In the genomic region with DNA sequence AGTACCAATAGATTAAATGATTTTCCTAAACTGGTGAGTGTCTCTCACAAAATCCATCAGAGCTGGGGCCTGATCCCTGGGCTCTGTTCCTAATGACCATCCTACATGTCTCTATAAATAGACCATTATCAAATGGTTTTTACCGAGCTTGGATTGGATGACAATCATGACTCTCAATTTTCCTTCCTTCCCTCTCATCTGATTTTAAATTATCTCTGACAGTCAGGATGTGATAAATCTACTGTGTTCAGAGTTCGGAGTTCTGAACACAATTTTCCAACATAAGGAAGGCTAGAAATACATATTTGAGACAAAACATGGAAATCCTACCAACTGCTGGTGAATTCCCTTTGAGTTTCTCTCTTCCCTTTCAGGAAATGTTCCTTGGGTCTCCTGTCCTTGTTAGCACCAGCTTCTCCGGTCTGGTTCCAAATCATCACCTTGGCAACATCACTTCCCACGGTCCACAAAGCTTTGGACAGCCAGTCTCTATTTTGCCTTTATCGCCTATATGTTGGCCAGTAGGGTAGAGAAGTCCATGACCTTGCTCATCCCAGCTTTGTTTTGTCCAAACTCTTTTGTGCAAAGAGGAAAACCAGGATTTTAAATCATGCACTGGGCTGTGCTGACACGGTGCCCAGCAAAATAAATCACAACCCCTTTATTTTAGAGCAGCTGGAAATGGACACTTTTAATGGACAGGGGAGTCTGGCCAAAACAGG, we compare ENCODE assay signal across 1 cellular context.
TF ChIP-seq lines count a peak whose summit lies in the region.

No MANE protein-coding gene starts in this region.

TF ChIP-seq in SK-N-SH treated with all-trans-retinoic acid at 6 μM for 48 hours, 23 proteins besides CTCF, POLR2A, EP300 and RAD21 (continued from another document):
- TF ChIP-seq, protein P1, sequence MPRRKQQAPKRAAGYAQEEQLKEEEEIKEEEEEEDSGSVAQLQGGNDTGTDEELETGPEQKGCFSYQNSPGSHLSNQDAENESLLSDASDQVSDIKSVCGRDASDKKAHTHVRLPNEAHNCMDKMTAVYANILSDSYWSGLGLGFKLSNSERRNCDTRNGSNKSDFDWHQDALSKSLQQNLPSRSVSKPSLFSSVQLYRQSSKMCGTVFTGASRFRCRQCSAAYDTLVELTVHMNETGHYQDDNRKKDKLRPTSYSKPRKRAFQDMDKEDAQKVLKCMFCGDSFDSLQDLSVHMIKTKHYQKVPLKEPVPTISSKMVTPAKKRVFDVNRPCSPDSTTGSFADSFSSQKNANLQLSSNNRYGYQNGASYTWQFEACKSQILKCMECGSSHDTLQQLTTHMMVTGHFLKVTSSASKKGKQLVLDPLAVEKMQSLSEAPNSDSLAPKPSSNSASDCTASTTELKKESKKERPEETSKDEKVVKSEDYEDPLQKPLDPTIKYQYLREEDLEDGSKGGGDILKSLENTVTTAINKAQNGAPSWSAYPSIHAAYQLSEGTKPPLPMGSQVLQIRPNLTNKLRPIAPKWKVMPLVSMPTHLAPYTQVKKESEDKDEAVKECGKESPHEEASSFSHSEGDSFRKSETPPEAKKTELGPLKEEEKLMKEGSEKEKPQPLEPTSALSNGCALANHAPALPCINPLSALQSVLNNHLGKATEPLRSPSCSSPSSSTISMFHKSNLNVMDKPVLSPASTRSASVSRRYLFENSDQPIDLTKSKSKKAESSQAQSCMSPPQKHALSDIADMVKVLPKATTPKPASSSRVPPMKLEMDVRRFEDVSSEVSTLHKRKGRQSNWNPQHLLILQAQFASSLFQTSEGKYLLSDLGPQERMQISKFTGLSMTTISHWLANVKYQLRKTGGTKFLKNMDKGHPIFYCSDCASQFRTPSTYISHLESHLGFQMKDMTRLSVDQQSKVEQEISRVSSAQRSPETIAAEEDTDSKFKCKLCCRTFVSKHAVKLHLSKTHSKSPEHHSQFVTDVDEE (CRISPR knock-in tag; IDR thresholded peaks at IDR 0.05), result no peak
- TF ChIP-seq ZNF8 (CRISPR knock-in tag; IDR thresholded peaks at IDR 0.05) (no peak), ZC3H10 (CRISPR knock-in tag; IDR thresholded peaks at IDR 0.05) (no peak), RARB (CRISPR knock-in tag; IDR thresholded peaks at IDR 0.05) (no peak), BACH2 (CRISPR knock-in tag; IDR thresholded peaks at IDR 0.05; ENCODE audit: borderline replicate concordance) (no peak), OSR1 (CRISPR knock-in tag; IDR thresholded peaks at IDR 0.05) (no peak), TOX (CRISPR knock-in tag; IDR thresholded peaks at IDR 0.05; ENCODE audit: borderline replicate concordance) (no peak), CSDC2 (CRISPR knock-in tag; IDR thresholded peaks at IDR 0.05) (no peak)
- TF ChIP-seq, protein P2, sequence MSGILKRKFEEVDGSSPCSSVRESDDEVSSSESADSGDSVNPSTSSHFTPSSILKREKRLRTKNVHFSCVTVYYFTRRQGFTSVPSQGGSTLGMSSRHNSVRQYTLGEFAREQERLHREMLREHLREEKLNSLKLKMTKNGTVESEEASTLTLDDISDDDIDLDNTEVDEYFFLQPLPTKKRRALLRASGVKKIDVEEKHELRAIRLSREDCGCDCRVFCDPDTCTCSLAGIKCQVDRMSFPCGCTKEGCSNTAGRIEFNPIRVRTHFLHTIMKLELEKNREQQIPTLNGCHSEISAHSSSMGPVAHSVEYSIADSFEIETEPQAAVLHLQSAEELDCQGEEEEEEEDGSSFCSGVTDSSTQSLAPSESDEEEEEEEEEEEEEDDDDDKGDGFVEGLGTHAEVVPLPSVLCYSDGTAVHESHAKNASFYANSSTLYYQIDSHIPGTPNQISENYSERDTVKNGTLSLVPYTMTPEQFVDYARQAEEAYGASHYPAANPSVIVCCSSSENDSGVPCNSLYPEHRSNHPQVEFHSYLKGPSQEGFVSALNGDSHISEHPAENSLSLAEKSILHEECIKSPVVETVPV (CRISPR knock-in tag; IDR thresholded peaks at IDR 0.05), result no peak
- TF ChIP-seq, protein P3, sequence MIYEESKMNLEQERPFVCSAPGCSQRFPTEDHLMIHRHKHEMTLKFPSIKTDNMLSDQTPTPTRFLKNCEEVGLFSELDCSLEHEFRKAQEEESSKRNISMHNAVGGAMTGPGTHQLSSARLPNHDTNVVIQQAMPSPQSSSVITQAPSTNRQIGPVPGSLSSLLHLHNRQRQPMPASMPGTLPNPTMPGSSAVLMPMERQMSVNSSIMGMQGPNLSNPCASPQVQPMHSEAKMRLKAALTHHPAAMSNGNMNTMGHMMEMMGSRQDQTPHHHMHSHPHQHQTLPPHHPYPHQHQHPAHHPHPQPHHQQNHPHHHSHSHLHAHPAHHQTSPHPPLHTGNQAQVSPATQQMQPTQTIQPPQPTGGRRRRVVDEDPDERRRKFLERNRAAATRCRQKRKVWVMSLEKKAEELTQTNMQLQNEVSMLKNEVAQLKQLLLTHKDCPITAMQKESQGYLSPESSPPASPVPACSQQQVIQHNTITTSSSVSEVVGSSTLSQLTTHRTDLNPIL (CRISPR knock-in tag; IDR thresholded peaks at IDR 0.05; ENCODE audit: low read depth), result no peak
